In genomic region chr15:63160638-63161037, GRCh38 we compare ENCODE assay signal across 33 cellular contexts.
"Had no signal": no experiment of that assay in that cellular context is flagged by ENCODE, and none has a peak within 500 bp of the region (broad histone marks: within the 10 kb centered on the region; RNA-seq: fewer than 3 reads in every experiment).

No MANE protein-coding gene starts in this region.

- DNase-seq: activated CD4-positive, alpha-beta memory T cell treated with anti-CD3 and anti-CD28 coated beads for 36 hours; activated CD4-positive, alpha-beta T cell treated with anti-CD3 and anti-CD28 coated beads for 36 hours; activated CD4-positive, alpha-beta T cell treated with anti-CD3 and anti-CD28 coated beads, Interleukin-2, amount 10 ng/mL, durations not matched to agents 24 days and 14 days; activated CD4-positive, CD25-positive, alpha-beta regulatory T cell; activated CD4-positive, CD25-positive, alpha-beta regulatory T cell treated with anti-CD3 and anti-CD28 coated beads, Interleukin-2, amount 50 U/mL, for 72 hours; activated CD8-positive, alpha-beta memory T cell treated with anti-CD3 and anti-CD28 coated beads, Interleukin-2, amount 10 ng/mL, durations not matched to agents 7 days and 5 days; activated CD8-positive, alpha-beta memory T cell treated with anti-CD3 and anti-CD28 coated beads, Interleukin-2, amount 50 U/mL, for 4 hours; activated CD8-positive, alpha-beta T cell treated with anti-CD3 and anti-CD28 coated beads, Interleukin-2, amount 10 ng/mL, durations not matched to agents 7 days and 5 days; activated effector memory CD4-positive, alpha-beta T cell treated with anti-CD3 and anti-CD28 coated beads, Interleukin-2, amount 50 U/mL, for 16 hours; activated naive CD4-positive, alpha-beta T cell treated with anti-CD3 and anti-CD28 coated beads for 36 hours; activated naive CD8-positive, alpha-beta T cell treated with anti-CD3 and anti-CD28 coated beads for 36 hours; activated naive CD8-positive, alpha-beta T cell treated with anti-CD3 and anti-CD28 coated beads, Interleukin-2, amount 50 U/mL, for 24 hours; activated T-cell treated with anti-CD3 and anti-CD28 coated beads, Interleukin-2, amount 50 U/mL, for 1 hour; activated T-cell treated with anti-CD3 and anti-CD28 coated beads, Interleukin-2, amount 50 U/mL, for 48 hours; adrenal gland; amygdala; aorta; body of pancreas; central memory CD4-positive, alpha-beta T cell; cerebellar nuclear complex; colonic mucosa; effector CD8-positive, alpha-beta T cell; endodermal cell; foreskin fibroblast; head of caudate nucleus; T-helper 17 cell; T1000; WERI-Rb-1 had no signal

- ATAC-seq: activated CD4-positive, alpha-beta T cell treated with anti-CD3 and anti-CD28 coated beads for 36 hours; activated CD8-positive, alpha-beta memory T cell treated with anti-CD3 and anti-CD28 coated beads, Interleukin-2, amount 10 ng/mL, durations not matched to agents 7 days and 5 days; activated CD8-positive, alpha-beta T cell treated with anti-CD3 and anti-CD28 coated beads, Interleukin-2, amount 10 ng/mL, durations not matched to agents 7 days and 5 days; activated naive CD8-positive, alpha-beta T cell treated with anti-CD3 and anti-CD28 coated beads, Interleukin-2, amount 50 U/mL, for 24 hours; body of pancreas; esophagus mucosa; T-helper 17 cell had no signal

- H3K27ac Mint-ChIP-seq: activated CD4-positive, alpha-beta memory T cell treated with anti-CD3 and anti-CD28 coated beads for 36 hours; activated CD4-positive, alpha-beta T cell treated with anti-CD3 and anti-CD28 coated beads for 36 hours; activated CD4-positive, alpha-beta T cell treated with anti-CD3 and anti-CD28 coated beads, Interleukin-2, amount 10 ng/mL, durations not matched to agents 24 days and 14 days; activated CD8-positive, alpha-beta memory T cell treated with anti-CD3 and anti-CD28 coated beads, Interleukin-2, amount 10 ng/mL, durations not matched to agents 7 days and 5 days; activated CD8-positive, alpha-beta T cell treated with anti-CD3 and anti-CD28 coated beads, Interleukin-2, amount 10 ng/mL, durations not matched to agents 7 days and 5 days; activated naive CD8-positive, alpha-beta T cell treated with anti-CD3 and anti-CD28 coated beads for 36 hours; activated naive CD8-positive, alpha-beta T cell treated with anti-CD3 and anti-CD28 coated beads, Interleukin-2, amount 50 U/mL, for 24 hours; activated T-helper 1 cell treated with anti-CD3 and anti-CD28 coated beads, Interleukin-12 subunit alpha, Interleukin-12 subunit beta, Interleukin-2, Interleukin-4 antibody, amounts not matched to agents 30 ng/mL and 10 ng/mL and 1 ng/mL, durations not matched to agents 14 hours and 24 hours and 36 hours; activated T-helper 2 cell treated with anti-CD3 and anti-CD28 coated beads, Interferon-gamma antibody, Interleukin-2, Interleukin-4, amounts not matched to agents 10 μg/mL and 5 μg/mL and 100 μg/mL, durations not matched to agents 14 hours and 24 hours and 36 hours; endodermal cell; T-helper 2 cell treated with Interferon-gamma antibody and Interleukin-4, amounts not matched to agents 5 μg/mL and 100 μg/mL, for 36 hours had no signal

- H3K9me3 Mint-ChIP-seq: activated CD4-positive, alpha-beta memory T cell treated with anti-CD3 and anti-CD28 coated beads for 36 hours; activated CD4-positive, alpha-beta T cell treated with anti-CD3 and anti-CD28 coated beads, Interleukin-2, amount 10 ng/mL, durations not matched to agents 24 days and 14 days; activated naive CD4-positive, alpha-beta T cell treated with anti-CD3 and anti-CD28 coated beads for 36 hours; activated naive CD4-positive, alpha-beta T cell treated with anti-CD3 and anti-CD28 coated beads, Interleukin-2, amount 50 U/mL, for 24 hours; activated naive CD8-positive, alpha-beta T cell treated with anti-CD3 and anti-CD28 coated beads for 36 hours; activated naive CD8-positive, alpha-beta T cell treated with anti-CD3 and anti-CD28 coated beads, Interleukin-2, amount 50 U/mL, for 24 hours; activated T-helper 1 cell treated with anti-CD3 and anti-CD28 coated beads, Interleukin-12 subunit alpha, Interleukin-12 subunit beta, Interleukin-2, Interleukin-4 antibody, amounts not matched to agents 30 ng/mL and 10 ng/mL and 1 ng/mL, durations not matched to agents 14 hours and 24 hours and 36 hours; activated T-helper 2 cell treated with anti-CD3 and anti-CD28 coated beads, Interferon-gamma antibody, Interleukin-2, Interleukin-4, amounts not matched to agents 10 μg/mL and 5 μg/mL and 100 μg/mL, durations not matched to agents 14 hours and 24 hours and 36 hours; endodermal cell; T-helper 2 cell treated with Interferon-gamma antibody and Interleukin-4, amounts not matched to agents 5 μg/mL and 100 μg/mL, for 36 hours had no signal

- H3K4me3 Mint-ChIP-seq: activated CD4-positive, alpha-beta memory T cell treated with anti-CD3 and anti-CD28 coated beads for 36 hours; activated CD4-positive, alpha-beta T cell treated with anti-CD3 and anti-CD28 coated beads for 36 hours; activated CD4-positive, alpha-beta T cell treated with anti-CD3 and anti-CD28 coated beads, Interleukin-2, amount 10 ng/mL, durations not matched to agents 24 days and 14 days; activated CD8-positive, alpha-beta memory T cell treated with anti-CD3 and anti-CD28 coated beads, Interleukin-2, amount 10 ng/mL, durations not matched to agents 7 days and 5 days; activated CD8-positive, alpha-beta T cell treated with anti-CD3 and anti-CD28 coated beads, Interleukin-2, amount 10 ng/mL, durations not matched to agents 7 days and 5 days; activated naive CD4-positive, alpha-beta T cell treated with anti-CD3 and anti-CD28 coated beads for 36 hours; activated naive CD4-positive, alpha-beta T cell treated with anti-CD3 and anti-CD28 coated beads, Interleukin-2, amount 50 U/mL, for 24 hours; activated naive CD8-positive, alpha-beta T cell treated with anti-CD3 and anti-CD28 coated beads for 36 hours; activated naive CD8-positive, alpha-beta T cell treated with anti-CD3 and anti-CD28 coated beads, Interleukin-2, amount 50 U/mL, for 24 hours; activated T-helper 1 cell treated with anti-CD3 and anti-CD28 coated beads, Interleukin-12 subunit alpha, Interleukin-12 subunit beta, Interleukin-2, Interleukin-4 antibody, amounts not matched to agents 30 ng/mL and 10 ng/mL and 1 ng/mL, durations not matched to agents 14 hours and 24 hours and 36 hours; endodermal cell; T-helper 17 cell; T-helper 2 cell treated with Interferon-gamma antibody and Interleukin-4, amounts not matched to agents 5 μg/mL and 100 μg/mL, for 36 hours had no signal

- H3K27me3 Mint-ChIP-seq: activated CD4-positive, alpha-beta memory T cell treated with anti-CD3 and anti-CD28 coated beads for 36 hours; activated CD4-positive, alpha-beta T cell treated with anti-CD3 and anti-CD28 coated beads for 36 hours; activated naive CD4-positive, alpha-beta T cell treated with anti-CD3 and anti-CD28 coated beads, Interleukin-2, amount 50 U/mL, for 24 hours; activated naive CD8-positive, alpha-beta T cell treated with anti-CD3 and anti-CD28 coated beads for 36 hours; activated naive CD8-positive, alpha-beta T cell treated with anti-CD3 and anti-CD28 coated beads, Interleukin-2, amount 50 U/mL, for 24 hours; T-helper 17 cell had no signal
